In genomic region chr21:33980276-33980916, GRCh38 we compare ENCODE assay signal across 17 cellular contexts.
A peak's percentile ranks its signal among the peaks of the same experiment; 100 is the strongest.
DNase-seq lines count a peak whose midpoint lies in the region; ATAC-seq and TF ChIP-seq lines count a peak whose summit lies in the region.
"Had no signal": no experiment of that assay in that cellular context is flagged by ENCODE, and none has a peak within 500 bp of the region (broad histone marks: within the 10 kb centered on the region; RNA-seq: fewer than 3 reads in every experiment).

No MANE protein-coding gene starts in this region.

- H3K4me1 ChIP-seq in breast epithelium (no peaks in the 10 kb centered on the region), PC-3 (ENCODE audit: insufficient read depth, low read length) (peaks cover 25% of the 10 kb centered on the region), endodermal cell (ENCODE audit: control insufficient read depth, insufficient read depth, low read length) (no peaks in the 10 kb centered on the region), upper lobe of left lung (peaks cover 13 to 19% (median 16%) of the 10 kb centered on the region in 4 donors)

- H3K4me1 Mint-ChIP-seq in MCF 10A (ENCODE audit: insufficient read depth, unreplicated experiment), result peaks cover 32% of the 10 kb centered on the region
- H3K4me1 Mint-ChIP-seq in endodermal cell, result peaks cover 15% of the 10 kb centered on the region
- peaks cover 41 to 53% of the 10 kb centered on the region in 2 donors for H3K4me1 Mint-ChIP-seq in stimulated activated naive B cell treated with anti-CD40 and anti-IgM and Interleukin-4, amounts not matched to agents 10 μg/mL and 1 μg/mL and 100 μg/mL, for 72 hours

- H3K9me3 ChIP-seq in breast epithelium (no peaks in the 10 kb centered on the region), PC-3 (ENCODE audit: low read length) (no peaks in the 10 kb centered on the region), endodermal cell (ENCODE audit: control insufficient read depth, low read length) (no peaks in the 10 kb centered on the region), upper lobe of left lung (no peaks in the 10 kb centered on the region)
- H3K9me3 ChIP-seq: left lung, ovary, suprapubic skin had no signal

- H3K27ac ChIP-seq in breast epithelium, result no peak overlapping the region
- H3K27ac ChIP-seq in PC-3 (ENCODE audit: low read length), result no peak overlapping the region
- no peak overlapping the region for H3K27ac ChIP-seq in endodermal cell (ENCODE audit: low read depth, low read length)
- no peak overlapping the region for H3K27ac ChIP-seq in upper lobe of left lung
- H3K27ac ChIP-seq: left lung, ovary, suprapubic skin had no signal

- BruUV-seq in MCF 10A (replicated peaks; lab: Mats Ljungman, UMichigan) (no TSS peak), PC-3 (replicated peaks; lab: Mats Ljungman, UMichigan) (no TSS peak)

- H3K4me3 ChIP-seq in breast epithelium, result no peak overlapping the region
- no peak overlapping the region for H3K4me3 ChIP-seq in PC-3 (ENCODE audit: low read length)
- no peak overlapping the region for H3K4me3 ChIP-seq in endodermal cell (ENCODE audit: low read length)
- H3K4me3 ChIP-seq in upper lobe of left lung, result no peak overlapping the region
- H3K4me3 ChIP-seq: left lung, ovary, suprapubic skin had no signal

- no peak for TF ChIP-seq CTCF in MCF 10A (IDR thresholded peaks at IDR 0.05; ENCODE audit: unreplicated experiment)
- TF ChIP-seq CTCF in breast epithelium (IDR thresholded peaks at IDR 0.05), result no peak
- TF ChIP-seq CTCF in PC-3 (conservative IDR thresholded peaks at IDR 0.05; ENCODE audit: low read depth, low read length), result no peak
- TF ChIP-seq CTCF in endodermal cell (conservative IDR thresholded peaks at IDR 0.05), result no peak
- no peak for TF ChIP-seq CTCF in upper lobe of left lung (IDR thresholded peaks at IDR 0.05)

- DNase-seq in MCF 10A (ENCODE audit: unreplicated experiment) (peak; percentile 4), breast epithelium (ENCODE audit: low spot score in 2 of 2) (no peak), PC-3 (peak; percentile 28), endodermal cell (peak; percentile 8), upper lobe of left lung (peak; percentile 22 to 31), DMS 273 treated with DMSO at 0.1 percent for 48 hours (lab: John Stamatoyannopoulos, UW) (no peak), NCI-H2081 (lab: John Stamatoyannopoulos, UW) (no peak)
- DNase-seq in stimulated activated naive B cell treated with anti-CD40 and anti-IgM and Interleukin-4, amounts not matched to agents 10 μg/mL and 1 μg/mL and 100 μg/mL, for 72 hours, result no peak
- DNase-seq: activated gamma-delta T cell; aorta; foreskin melanocyte; left lung; NCI-H1048; NCI-H69; ovary; stimulated activated CD4-positive, alpha-beta T cell treated with anti-CD3 and anti-CD28 coated beads, Interleukin-2, amount 100 ng/mL, for 48 hours had no signal

- H3K4me3 Mint-ChIP-seq in MCF 10A (ENCODE audit: unreplicated experiment) (no peak overlapping the region), endodermal cell (no peak overlapping the region)
- no peak overlapping the region for H3K4me3 Mint-ChIP-seq in stimulated activated naive B cell treated with anti-CD40 and anti-IgM and Interleukin-4, amounts not matched to agents 10 μg/mL and 1 μg/mL and 100 μg/mL, for 72 hours

- H3K9me2 ChIP-seq in PC-3 (replicated peaks; ENCODE audit: low read length), result no peaks in the 10 kb centered on the region

- H2AFZ ChIP-seq in PC-3 (ENCODE audit: low read length), result no peak overlapping the region

- no peaks in the 10 kb centered on the region for H3K27me3 ChIP-seq in breast epithelium
- H3K27me3 ChIP-seq in PC-3 (ENCODE audit: low read length), result no peaks in the 10 kb centered on the region
- no peaks in the 10 kb centered on the region for H3K27me3 ChIP-seq in endodermal cell (ENCODE audit: control insufficient read depth, insufficient read depth, low read length, poor library complexity, severe bottlenecking)
- H3K27me3 ChIP-seq in upper lobe of left lung, result no peaks in the 10 kb centered on the region
- H3K27me3 ChIP-seq: left lung, ovary, suprapubic skin had no signal

- no peak for TF ChIP-seq EP300 in upper lobe of left lung (IDR thresholded peaks at IDR 0.05)

- H3K27ac Mint-ChIP-seq in MCF 10A (ENCODE audit: low read depth, unreplicated experiment) (no peak overlapping the region), endodermal cell (no peak overlapping the region)
- no peak overlapping the region for H3K27ac Mint-ChIP-seq in stimulated activated naive B cell treated with anti-CD40 and anti-IgM and Interleukin-4, amounts not matched to agents 10 μg/mL and 1 μg/mL and 100 μg/mL, for 72 hours

- H3K79me2 ChIP-seq in PC-3 (ENCODE audit: low read length), result no peaks in the 10 kb centered on the region

- TF ChIP-seq POLR2A in breast epithelium (IDR thresholded peaks at IDR 0.05) (no peak), upper lobe of left lung (IDR thresholded peaks at IDR 0.05) (no peak)

- ATAC-seq in PC-3 (no peak), upper lobe of left lung (ENCODE audit: low FRiP score in 2 of 2) (no peak)
- no peak for ATAC-seq in stimulated activated naive B cell treated with anti-CD40 and anti-IgM and Interleukin-4, amounts not matched to agents 10 μg/mL and 1 μg/mL and 100 μg/mL, for 72 hours (replicated peaks)
- ATAC-seq: left lung had no signal

- CTCF ChIA-PET in MCF 10A (lab: Yijun Ruan, JAX), result interaction anchor here (0.6 to 1.2 kb wide), 2 partner anchors 32 to 57 kb away, joined by 3 read pairs; no protein-coding TSS in a partner anchor
- CTCF ChIA-PET in PC-3 (lab: Charles Lee), result no interaction called here

- H3K36me3 Mint-ChIP-seq in MCF 10A (ENCODE audit: insufficient read depth, unreplicated experiment) (no peaks in the 10 kb centered on the region), endodermal cell (ENCODE audit: low read depth) (no peaks in the 10 kb centered on the region)
- no peaks in the 10 kb centered on the region for H3K36me3 Mint-ChIP-seq in stimulated activated naive B cell treated with anti-CD40 and anti-IgM and Interleukin-4, amounts not matched to agents 10 μg/mL and 1 μg/mL and 100 μg/mL, for 72 hours

- H3F3A ChIP-seq in PC-3 (ENCODE audit: low read length, unreplicated experiment), result peaks cover 19% of the 10 kb centered on the region

- H3K9me3 Mint-ChIP-seq in MCF 10A (ENCODE audit: unreplicated experiment) (peaks cover 7% of the 10 kb centered on the region), endodermal cell (no peaks in the 10 kb centered on the region)
- H3K9me3 Mint-ChIP-seq in stimulated activated naive B cell treated with anti-CD40 and anti-IgM and Interleukin-4, amounts not matched to agents 10 μg/mL and 1 μg/mL and 100 μg/mL, for 72 hours, result peaks cover 0 to 2% of the 10 kb centered on the region in 2 donors

- H3K27me3 Mint-ChIP-seq in MCF 10A (ENCODE audit: insufficient read depth, unreplicated experiment), result no peaks in the 10 kb centered on the region
- peaks cover 4% of the 10 kb centered on the region for H3K27me3 Mint-ChIP-seq in endodermal cell (ENCODE audit: insufficient read depth)
- no peaks in the 10 kb centered on the region for H3K27me3 Mint-ChIP-seq in stimulated activated naive B cell treated with anti-CD40 and anti-IgM and Interleukin-4, amounts not matched to agents 10 μg/mL and 1 μg/mL and 100 μg/mL, for 72 hours

- no peak overlapping the region for H3K4me2 ChIP-seq in PC-3 (ENCODE audit: low read length)

- POLR2A ChIA-PET in MCF 10A (lab: Yijun Ruan, JAX) (no interaction called here), PC-3 (lab: Charles Lee; ENCODE audit: unreplicated experiment) (no interaction called here)

- no peak overlapping the region for H3K9ac ChIP-seq in PC-3 (ENCODE audit: low read length)
- no peak overlapping the region for H3K9ac ChIP-seq in endodermal cell (ENCODE audit: extremely low read depth, low read length, poor library complexity, severe bottlenecking)

- intact Hi-C loops in MCF 10A (cut with micrococcal nuclease), result no loop called here
- intact Hi-C loops in breast epithelium (cut with DNase I; ENCODE audit: low total_unique reads), result no loop called here
- intact Hi-C loops in PC-3 (cut with micrococcal nuclease), result no loop called here

- WGBS in endodermal cell (ENCODE audit: insufficient coverage in 1 of 2, insufficient read length in 1 of 2), 2 experiments, result 87 to 92% methylated on average over 6 of the region's 6 CpGs
- 71 to 75% methylated on average over 6 of the region's 6 CpGs for WGBS in upper lobe of left lung, 2 donors

- no peaks in the 10 kb centered on the region for H3K36me3 ChIP-seq in breast epithelium
- no peaks in the 10 kb centered on the region for H3K36me3 ChIP-seq in PC-3 (ENCODE audit: low read depth, low read length)
- H3K36me3 ChIP-seq in endodermal cell (ENCODE audit: control insufficient read depth, insufficient read depth, low read length), result no peaks in the 10 kb centered on the region
- H3K36me3 ChIP-seq in upper lobe of left lung, result no peaks in the 10 kb centered on the region
- H3K36me3 ChIP-seq: left lung, ovary, suprapubic skin had no signal

- no peaks in the 10 kb centered on the region for H4K20me1 ChIP-seq in PC-3 (ENCODE audit: low read length)

Comparison
In these comparisons a context has a peak if more than half of its experiments do, and no peak if none do; other contexts are left out.
1. DNase-seq: peak in MCF 10A (single experiment), PC-3 (single experiment), endodermal cell (single experiment) and upper lobe of left lung (2 of 2); none in breast epithelium (0 of 2), DMS 273 treated with DMSO at 0.1 percent for 48 hours (single experiment), stimulated activated naive B cell treated with anti-CD40 and anti-IgM and Interleukin-4, amounts not matched to agents 10 μg/mL and 1 μg/mL and 100 μg/mL, for 72 hours (single experiment) and NCI-H2081 (0 of 2).